In the genomic region with DNA sequence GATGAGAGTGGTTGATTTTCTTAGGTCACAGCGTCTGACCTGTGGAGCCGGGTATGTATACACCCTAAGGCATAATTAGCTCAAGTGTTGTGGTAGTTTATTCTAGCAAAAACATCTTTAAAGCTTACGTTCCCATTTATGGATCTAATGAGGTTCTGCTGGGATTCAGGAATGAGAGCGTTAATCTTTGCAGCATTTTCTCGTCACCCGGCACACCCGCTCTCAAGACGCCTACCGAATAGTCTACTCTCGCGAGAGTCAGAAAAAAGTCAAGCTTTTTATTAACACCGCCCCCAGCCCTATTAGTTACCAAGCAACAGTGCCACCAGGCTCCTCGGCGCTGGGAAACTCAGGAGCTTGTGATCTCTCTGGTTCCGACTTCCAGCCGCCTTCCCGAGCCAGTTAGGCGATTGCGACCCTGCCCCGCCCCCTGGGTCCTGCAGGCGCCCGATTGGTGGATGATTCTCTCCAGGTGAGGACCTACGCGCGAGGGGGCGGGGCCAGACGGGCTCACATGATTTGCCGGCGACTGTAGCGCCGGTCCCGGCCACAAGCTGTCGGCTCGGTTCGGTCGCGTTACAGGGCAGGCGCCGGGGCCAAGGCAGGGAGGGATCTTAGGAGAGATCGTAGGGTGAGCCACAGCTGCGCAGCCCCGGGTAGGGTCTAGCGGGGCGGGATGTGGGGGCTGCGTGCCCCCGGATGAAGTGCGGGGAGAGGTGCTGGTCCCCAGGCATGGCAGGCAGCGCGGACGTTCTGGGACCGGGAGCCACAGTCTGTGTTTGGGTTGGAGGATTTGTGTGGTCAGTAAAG, we compare ENCODE assay signal across 8 cellular contexts. TPM values are rescaled to one million over a fixed set of nuclear protein-coding genes. Genes with fewer than 3 reads are reported as not detected.
A peak's percentile ranks its signal among the peaks of the same experiment; 100 is the strongest.
DNase-seq lines count a peak whose midpoint lies in the region; ATAC-seq and TF ChIP-seq lines count a peak whose summit lies in the region.

Gene PFKFB2 (plus strand): TSS at position 540 of the 810 bp plus-strand sequence. CDS start 1,443 bp downstream, outside the sequence.

- H3K4me2 ChIP-seq in skeletal muscle satellite cell (ENCODE audit: low read length) = peak within 1 kb of the TSS; percentile 90

- H3K4me3 Mint-ChIP-seq in activated B cell treated with CpG ODN at 0.5 μM for 24 hours = peak within 1 kb of the TSS; percentile 98

- no peaks in the 10 kb centered on the region for H3K27me3 Mint-ChIP-seq in activated B cell treated with CpG ODN at 0.5 μM for 24 hours

- H3K9ac ChIP-seq in iPS-20b (ENCODE audit: low read depth, low read length) (peak within 1 kb of the TSS; percentile 88), skeletal muscle satellite cell (ENCODE audit: low read depth, low read length) (peak within 1 kb of the TSS; percentile 77)

- H3K27ac ChIP-seq in iPS-20b (ENCODE audit: low read length) = peak within 1 kb of the TSS; percentile 90

- ATAC-seq in GM18861 (IDR thresholded peaks at IDR 0.05; ENCODE audit: unreplicated experiment) (peak; percentile 53), HG03066 (IDR thresholded peaks at IDR 0.05; ENCODE audit: low read depth, unreplicated experiment) (peak; percentile 69), activated B cell treated with CpG ODN at 0.5 μM for 24 hours (ENCODE audit: low read depth) (peak; percentile 86)

- H3K4me3 ChIP-seq in cardiac fibroblast (replicated peaks in 1 of 2; ENCODE audit: low read depth in 2 of 2, low read length in 2 of 2) (peak within 1 kb of the TSS; percentile 70 to 81), iPS-20b (ENCODE audit: low read length) (peak within 1 kb of the TSS; percentile 91), skeletal muscle satellite cell (ENCODE audit: low read length) (peak within 1 kb of the TSS; percentile 81)

- H3K27ac Mint-ChIP-seq in activated B cell treated with CpG ODN at 0.5 μM for 24 hours = peak within 1 kb of the TSS; percentile 98

- H3K27me3 ChIP-seq in iPS-20b (ENCODE audit: insufficient read depth, low read length) (no peaks in the 10 kb centered on the region), skeletal muscle satellite cell (ENCODE audit: control insufficient read depth, insufficient read depth, low read length) (no peaks in the 10 kb centered on the region)

- H3K9me3 ChIP-seq in iPS-20b (ENCODE audit: insufficient read depth, low read depth, low read length) (no peaks in the 10 kb centered on the region), skeletal muscle satellite cell (replicated peaks; ENCODE audit: low read length) (no peaks in the 10 kb centered on the region)

- POLR2A ChIA-PET in activated B cell treated with CpG ODN at 0.5 μM for 24 hours (lab: Charles Lee) = interaction anchor here (0.6 to 1.9 kb wide), 8 partner anchors 18 to 771 kb away, joined by 3 to 18 read pairs (median 8); partner anchors contain the start of genes CD55, CR1 and CR2

- TF ChIP-seq CTCF in activated B cell treated with CpG ODN at 0.5 μM for 24 hours (IDR thresholded peaks at IDR 0.05) = no peak
- TF ChIP-seq CTCF in cardiac fibroblast (IDR thresholded peaks at IDR 0.05; ENCODE audit: low read depth, low read length) = peak; percentile 0

- H3K36me3 ChIP-seq in iPS-20b (ENCODE audit: insufficient read depth, low read depth, low read length) = peaks cover 17% of the 10 kb centered on the region
- H3K36me3 ChIP-seq in skeletal muscle satellite cell (ENCODE audit: insufficient read depth, low read length) = peaks cover 13% of the 10 kb centered on the region

- peaks cover 28% of the 10 kb centered on the region for H3K36me3 Mint-ChIP-seq in activated B cell treated with CpG ODN at 0.5 μM for 24 hours (ENCODE audit: low read depth)

- no peaks in the 10 kb centered on the region for H3K9me3 Mint-ChIP-seq in activated B cell treated with CpG ODN at 0.5 μM for 24 hours

- CTCF ChIA-PET in activated B cell treated with CpG ODN at 0.5 μM for 24 hours (lab: Charles Lee) = interaction anchor here (0.6 to 2.1 kb wide), 10 partner anchors 21 to 590 kb away, joined by 3 to 10 read pairs (median 3); partner anchors contain the start of gene CR2

- DNase-seq in A172 (ENCODE audit: low spot score) = peak; percentile 98
- peak; percentile 99 for DNase-seq in NCI-H2171 treated with DMSO at 0.1 percent for 48 hours (lab: John Stamatoyannopoulos, UW)
- peak; percentile 94 for DNase-seq in activated B cell treated with CpG ODN at 0.5 μM for 24 hours
- peak; percentile 93 to 97 for DNase-seq in cardiac fibroblast (ENCODE audit: low read depth in 2 of 2)

- peaks cover 58% of the 10 kb centered on the region for H3K4me1 Mint-ChIP-seq in activated B cell treated with CpG ODN at 0.5 μM for 24 hours

- H3K4me1 ChIP-seq in iPS-20b (ENCODE audit: insufficient read depth, low read length) (peaks cover 14% of the 10 kb centered on the region; the same call in 1 of the 2 replicates), skeletal muscle satellite cell (ENCODE audit: control insufficient read depth, insufficient read depth, low read length) (peaks cover 15% of the 10 kb centered on the region)

- intact Hi-C loops in activated B cell treated with CpG ODN at 0.5 μM for 24 hours (cut with micrococcal nuclease) = loop anchor here (1.0 to 5.0 kb wide), 5 partner anchors 131 to 441 kb away; partner anchors contain the start of genes CD55, CR2, EIF2D and FCMR

RNA-seq across cellular contexts. Expression of gene PFKFB2, which starts in this region (rescaled TPM):
- total RNA-seq in A172 (2014; rRNA removed; shearing (Covaris generic)) = 15.6 and 17.4 TPM in 2 replicates
- 7.6 and 10.1 TPM in 2 replicates for total RNA-seq in activated B cell treated with CpG ODN at 0.5 μM for 24 hours
- total RNA-seq in skeletal muscle satellite cell (2012; rRNA removed) = 2.2 and 3.8 TPM in 2 replicates

Comparison
In these comparisons a context has a peak if more than half of its experiments do, and no peak if none do; other contexts are left out.
1. Peak in every context shown above with its lines: DNase-seq, ATAC-seq, H3K4me3 ChIP-seq and H3K27ac ChIP-seq.